Comparison of ENCODE assay signal across 20 cellular contexts in genomic region chr21:43304621-43305335, GRCh38.
A peak's percentile ranks its signal among the peaks of the same experiment; 100 is the strongest.
DNase-seq lines count a peak whose midpoint lies in the region; ATAC-seq, FAIRE-seq and TF ChIP-seq lines count a peak whose summit lies in the region.
"Had no signal": no experiment of that assay in that cellular context is flagged by ENCODE, and none has a peak within 500 bp of the region (broad histone marks: within the 10 kb centered on the region; RNA-seq: fewer than 3 reads in every experiment).

No MANE protein-coding gene starts in this region.

- no peaks in the 10 kb centered on the region for H3K36me3 Mint-ChIP-seq in Caco-2 (ENCODE audit: insufficient read depth, unreplicated experiment)

- H3K9me3 ChIP-seq in Caco-2, result no peaks in the 10 kb centered on the region
- no peaks in the 10 kb centered on the region for H3K9me3 ChIP-seq in RWPE2 (ENCODE audit: severe bottlenecking)
- H3K9me3 ChIP-seq in left lung, result no peaks in the 10 kb centered on the region
- no peaks in the 10 kb centered on the region for H3K9me3 ChIP-seq in sigmoid colon

- no peaks in the 10 kb centered on the region for H3K27me3 Mint-ChIP-seq in Caco-2 (ENCODE audit: insufficient read depth, unreplicated experiment)
- H3K27me3 Mint-ChIP-seq: CD4-positive, alpha-beta T cell had no signal

- no peak for DNase-seq in Caco-2
- peak; percentile 45 for DNase-seq in RWPE2 (ENCODE audit: low spot score)
- peak; percentile 27 to 59 for DNase-seq in left lung
- DNase-seq in sigmoid colon, result peak; percentile 27
- no peak for DNase-seq in GM12892 (ENCODE audit: insufficient read length)
- DNase-seq in activated CD8-positive, alpha-beta memory T cell treated with anti-CD3 and anti-CD28 coated beads, Interleukin-2, amount 50 U/mL, for 48 hours, result no peak
- DNase-seq: CD4-positive, alpha-beta T cell; DMS79 treated with DMSO at 0.1 percent for 48 hours; GOT3; MV-4-11; NCI-H1436; NCI-H2029 treated with DMSO at 0.1 percent for 48 hours; NCI-H2171 treated with DMSO at 0.1 percent for 48 hours; NCI-H510A; NCI-H774; PC-9 had no signal

- H3K27me3 ChIP-seq in Caco-2 (replicated peaks; ENCODE audit: control insufficient read depth, insufficient read depth, low read length) (no peaks in the 10 kb centered on the region), RWPE2 (ENCODE audit: insufficient read depth, poor library complexity, severe bottlenecking) (no peaks in the 10 kb centered on the region), left lung (no peaks in the 10 kb centered on the region), sigmoid colon (no peaks in the 10 kb centered on the region)

- H3K4me1 ChIP-seq in Caco-2, result no peaks in the 10 kb centered on the region
- H3K4me1 ChIP-seq in RWPE2 (ENCODE audit: insufficient read depth, poor library complexity, severe bottlenecking), result peaks cover 12% of the 10 kb centered on the region
- H3K4me1 ChIP-seq in left lung, result no peaks in the 10 kb centered on the region
- no peaks in the 10 kb centered on the region for H3K4me1 ChIP-seq in sigmoid colon

- POLR2A ChIA-PET in Caco-2 (lab: Charles Lee), result no interaction called here

- no TSS peak for BruUV-seq in Caco-2 (replicated peaks; lab: Mats Ljungman, UMichigan)

- TF ChIP-seq POLR2A in sigmoid colon (IDR thresholded peaks at IDR 0.05) (no peak), GM12892 (IDR thresholded peaks at IDR 0.05; ENCODE audit: low read depth, low read length) (no peak)

- ATAC-seq in RWPE2 (ENCODE audit: low read depth) (no peak), left lung (no peak), GM18873 (IDR thresholded peaks at IDR 0.05; ENCODE audit: low FRiP score, unreplicated experiment) (no peak)
- ATAC-seq: K562 had no signal

- intact Hi-C loops in Caco-2 (cut with micrococcal nuclease; ENCODE audit: unreplicated experiment) (no loop called here), left lung (cut with DNase I) (no loop called here), sigmoid colon (cut with DNase I) (no loop called here)

- H3K27ac ChIP-seq in RWPE2 (ENCODE audit: poor library complexity, severe bottlenecking) (no peak overlapping the region), left lung (no peak overlapping the region), sigmoid colon (no peak overlapping the region)
- H3K27ac ChIP-seq: PC-9, SK-N-MC had no signal

- TF ChIP-seq CTCF in Caco-2 (IDR thresholded peaks at IDR 0.05; ENCODE audit: insufficient read depth in 1 of 2, low read depth in 1 of 2, low read length in 1 of 2, severe bottlenecking in 1 of 2, unreplicated experiment in 1 of 2) (no peak), RWPE2 (IDR thresholded peaks at IDR 0.05; ENCODE audit: poor library complexity, severe bottlenecking) (no peak), left lung (IDR thresholded peaks at IDR 0.05) (no peak), sigmoid colon (IDR thresholded peaks at IDR 0.05) (no peak)

- CTCF ChIA-PET in Caco-2 (lab: Charles Lee), result no interaction called here

- peaks cover 8% of the 10 kb centered on the region for H3K4me1 Mint-ChIP-seq in Caco-2 (ENCODE audit: low read depth, unreplicated experiment)

- no peaks in the 10 kb centered on the region for H3K36me3 ChIP-seq in Caco-2 (ENCODE audit: control insufficient read depth, insufficient read depth, low read length)
- H3K36me3 ChIP-seq in RWPE2 (ENCODE audit: low read depth), result no peaks in the 10 kb centered on the region
- H3K36me3 ChIP-seq in left lung, result no peaks in the 10 kb centered on the region
- no peaks in the 10 kb centered on the region for H3K36me3 ChIP-seq in sigmoid colon

- H3K27ac Mint-ChIP-seq in Caco-2 (ENCODE audit: unreplicated experiment), result peak overlapping the region; percentile 23
- H3K27ac Mint-ChIP-seq: CD4-positive, alpha-beta T cell had no signal

- no peak overlapping the region for H3K4me3 Mint-ChIP-seq in Caco-2 (ENCODE audit: unreplicated experiment)
- H3K4me3 Mint-ChIP-seq: CD4-positive, alpha-beta T cell had no signal

- 83 to 88% methylated on average over 23 of the region's 23 CpGs for WGBS in sigmoid colon, 2 donors

- FAIRE-seq in GM12892 (lab: Jason Lieb, UNC), result no peak
- FAIRE-seq: D721Med, K562 had no signal

- H3K9me3 Mint-ChIP-seq in Caco-2 (ENCODE audit: unreplicated experiment), result no peaks in the 10 kb centered on the region
- H3K9me3 Mint-ChIP-seq: CD4-positive, alpha-beta T cell had no signal

- no peak for TF ChIP-seq EP300 in sigmoid colon (IDR thresholded peaks at IDR 0.05)

- H3K4me3 ChIP-seq in Caco-2 (ENCODE audit: low read depth, low read length) (no peak overlapping the region), RWPE2 (ENCODE audit: severe bottlenecking) (no peak overlapping the region), left lung (no peak overlapping the region), sigmoid colon (no peak overlapping the region)
- H3K4me3 ChIP-seq: K562, PC-9, SK-N-MC had no signal

Comparison
In these comparisons a context has a peak if more than half of its experiments do, and no peak if none do; other contexts are left out.
1. DNase-seq: peak in RWPE2 (single experiment), left lung (2 of 2) and sigmoid colon (single experiment); none in Caco-2 (0 of 2), GM12892 (single experiment) and activated CD8-positive, alpha-beta memory T cell treated with anti-CD3 and anti-CD28 coated beads, Interleukin-2, amount 50 U/mL, for 48 hours (single experiment).